Comparison of ENCODE assay signal across 10 cellular contexts in the genomic region with DNA sequence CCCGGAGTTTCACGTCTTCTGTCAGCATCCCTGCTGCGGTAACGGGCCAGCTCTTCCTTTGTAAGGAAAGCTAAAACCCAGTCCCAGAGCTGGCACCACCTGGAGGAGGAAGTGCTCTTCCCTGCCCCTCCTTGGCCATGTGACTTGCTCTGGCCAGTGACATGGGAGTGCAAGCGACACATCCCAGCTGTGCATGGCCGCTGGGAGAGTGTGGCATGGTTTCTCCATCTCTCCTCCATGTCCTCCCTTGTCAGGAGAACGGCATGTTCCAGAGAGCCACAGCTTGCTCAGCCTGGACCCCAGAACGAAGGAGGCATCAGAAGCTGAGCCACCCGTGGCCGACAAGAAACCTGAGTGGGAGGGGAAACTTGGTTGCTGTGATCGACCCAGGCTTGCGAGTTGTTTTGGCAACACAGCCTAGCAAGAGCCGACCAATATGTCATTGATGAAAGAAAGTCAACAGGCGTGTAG. TPM values are rescaled to one million over a fixed set of nuclear protein-coding genes. Genes with fewer than 3 reads are reported as not detected.
DNase-seq lines count a peak whose midpoint lies in the region; ATAC-seq and TF ChIP-seq lines count a peak whose summit lies in the region.
"Had no signal": no experiment of that assay in that cellular context is flagged by ENCODE, and none has a peak within 500 bp of the region (broad histone marks: within the 10 kb centered on the region; RNA-seq: fewer than 3 reads in every experiment).

No MANE protein-coding gene starts in this region.

- peak overlapping the region; percentile 95 for H3K4me3 Mint-ChIP-seq in activated naive CD8-positive, alpha-beta T cell treated with anti-CD3 and anti-CD28 coated beads, Interleukin-2, amount 10 ng/mL, durations not matched to agents 7 days and 5 days
- peak overlapping the region; percentile 62 for H3K4me3 Mint-ChIP-seq in neural crest cell

- TF ChIP-seq POLR2A in gastrocnemius medialis (IDR thresholded peaks at IDR 0.05) = no peak

- TF ChIP-seq CTCF in neural crest cell (conservative IDR thresholded peaks at IDR 0.05) = no peak
- no peak for TF ChIP-seq CTCF in gastrocnemius medialis (IDR thresholded peaks at IDR 0.05 in 4 of 5, conservative IDR thresholded peaks at IDR 0.05 in 1 of 5)

- DNase-seq in DMS53 (lab: John Stamatoyannopoulos, UW) (peak; percentile 78), NCI-H146 treated with DMSO at 0.1 percent for 48 hours (lab: John Stamatoyannopoulos, UW; ENCODE audit: unreplicated experiment) (peak; percentile 12), neural crest cell (ENCODE audit: low read depth, low spot score) (no peak), gastrocnemius medialis (no peak), HAP-1 (ENCODE audit: low spot score in 2 of 2) (no peak), GF-D8 (lab: John Stamatoyannopoulos, UW) (no peak)
- no peak for DNase-seq in activated naive CD8-positive, alpha-beta T cell treated with anti-CD3 and anti-CD28 coated beads, Interleukin-2, amount 10 ng/mL, durations not matched to agents 7 days and 5 days
- DNase-seq: NCI-H446 treated with DMSO at 0.1 percent for 48 hours had no signal

- H3K27ac Mint-ChIP-seq in activated naive CD8-positive, alpha-beta T cell treated with anti-CD3 and anti-CD28 coated beads, Interleukin-2, amount 10 ng/mL, durations not matched to agents 7 days and 5 days = peak overlapping the region; percentile 96
- no peak overlapping the region for H3K27ac Mint-ChIP-seq in neural crest cell (ENCODE audit: unreplicated experiment)

- H3K9me3 Mint-ChIP-seq in activated naive CD8-positive, alpha-beta T cell treated with anti-CD3 and anti-CD28 coated beads, Interleukin-2, amount 10 ng/mL, durations not matched to agents 7 days and 5 days = no peaks in the 10 kb centered on the region
- no peaks in the 10 kb centered on the region for H3K9me3 Mint-ChIP-seq in neural crest cell

- no peak for ATAC-seq in activated naive CD8-positive, alpha-beta T cell treated with anti-CD3 and anti-CD28 coated beads, Interleukin-2, amount 10 ng/mL, durations not matched to agents 7 days and 5 days (ENCODE audit: low read depth)
- ATAC-seq in gastrocnemius medialis (no peak), HG03521 (IDR thresholded peaks at IDR 0.05; ENCODE audit: unreplicated experiment) (no peak)

- H3K27me3 Mint-ChIP-seq in activated naive CD8-positive, alpha-beta T cell treated with anti-CD3 and anti-CD28 coated beads, Interleukin-2, amount 10 ng/mL, durations not matched to agents 7 days and 5 days = no peaks in the 10 kb centered on the region
- peaks cover 10% of the 10 kb centered on the region for H3K27me3 Mint-ChIP-seq in neural crest cell (ENCODE audit: low read depth)

- H3K27ac ChIP-seq in gastrocnemius medialis = no peak overlapping the region

- peaks cover 1% of the 10 kb centered on the region for H3K36me3 Mint-ChIP-seq in activated naive CD8-positive, alpha-beta T cell treated with anti-CD3 and anti-CD28 coated beads, Interleukin-2, amount 10 ng/mL, durations not matched to agents 7 days and 5 days
- no peaks in the 10 kb centered on the region for H3K36me3 Mint-ChIP-seq in neural crest cell (ENCODE audit: low read depth)

- H3K4me1 Mint-ChIP-seq in activated naive CD8-positive, alpha-beta T cell treated with anti-CD3 and anti-CD28 coated beads, Interleukin-2, amount 10 ng/mL, durations not matched to agents 7 days and 5 days = peaks cover 38% of the 10 kb centered on the region
- peaks cover 14% of the 10 kb centered on the region for H3K4me1 Mint-ChIP-seq in neural crest cell

- H3K9me3 ChIP-seq in gastrocnemius medialis (no peaks in the 10 kb centered on the region), HAP-1 (no peaks in the 10 kb centered on the region)

- H3K27me3 ChIP-seq in gastrocnemius medialis (peaks cover 6 to 23% (median 16%) of the 10 kb centered on the region in 3 donors), HAP-1 (ENCODE audit: low read depth) (peaks cover 11% of the 10 kb centered on the region; the same call in 1 of the 2 replicates)
- H3K27me3 ChIP-seq: cardiac muscle cell had no signal

- intact Hi-C loops in gastrocnemius medialis (cut with DNase I; ENCODE audit: low total_unique reads) = no loop called here

- in situ Hi-C loops in gastrocnemius medialis (cut with MboI; ENCODE audit: low sequenced_read_pairs in 4 of 4) (loop anchor here in 2 of 4 donors (25.0 kb wide), 1 partner anchor 397 kb away; a partner anchor contains a TSS), HAP-1 (cut with MboI; ENCODE audit: low sequenced_read_pairs) (loop anchor here (10.0 kb wide), 1 partner anchor 169 kb away; a partner anchor contains a TSS)

- H3K4me1 ChIP-seq in gastrocnemius medialis (peaks cover 12 to 17% of the 10 kb centered on the region in 2 donors), HAP-1 (peaks cover 2% of the 10 kb centered on the region; the same call in 1 of the 2 replicates)

- H3K36me3 ChIP-seq in gastrocnemius medialis (no peaks in the 10 kb centered on the region), HAP-1 (replicated peaks) (no peaks in the 10 kb centered on the region)
- H3K36me3 ChIP-seq: cardiac muscle cell had no signal

- POLR2A ChIA-PET in activated naive CD8-positive, alpha-beta T cell treated with anti-CD3 and anti-CD28 coated beads, Interleukin-2, amount 10 ng/mL, durations not matched to agents 7 days and 5 days (lab: Charles Lee) = interaction anchor here (1.1 to 7.8 kb wide), 9 partner anchors 9 to 171 kb away, joined by 3 to 231 read pairs (median 5); a partner anchor contains a TSS

- no peak overlapping the region for H3K4me3 ChIP-seq in gastrocnemius medialis
- H3K4me3 ChIP-seq in HAP-1 = no peak overlapping the region
- H3K4me3 ChIP-seq: cardiac muscle cell had no signal

RNA-seq across cellular contexts. Expression of a gene that starts 2.7 kb away (rescaled TPM):
- 10 to 100 TPM; 37.3 to 37.6 TPM for total RNA-seq in activated naive CD8-positive, alpha-beta T cell treated with anti-CD3 and anti-CD28 coated beads, Interleukin-2, amount 10 ng/mL, durations not matched to agents 7 days and 5 days
- total RNA-seq in neural crest cell = 51.3 and 58.9 TPM in 2 replicates
- 1 to 10 TPM in 2 of 4 donors, under 1 TPM in 2; 0.52 to 2.7 (median 1.1) TPM for total RNA-seq in gastrocnemius medialis

RNA-seq across cellular contexts. Expression of a gene that starts 27.7 kb away (rescaled TPM):
- total RNA-seq in activated naive CD8-positive, alpha-beta T cell treated with anti-CD3 and anti-CD28 coated beads, Interleukin-2, amount 10 ng/mL, durations not matched to agents 7 days and 5 days = 100 to 1,000 TPM; 131 to 134 TPM
- total RNA-seq in neural crest cell (0.61 TPM in 2 replicates), gastrocnemius medialis (10 to 100 TPM in 1 of 4 donors, 1 to 10 TPM in 3; 3.4 to 11.5 (median 5.0) TPM)

RNA-seq across cellular contexts. Expression of a gene that starts 48.9 kb away (rescaled TPM):
- total RNA-seq in activated naive CD8-positive, alpha-beta T cell treated with anti-CD3 and anti-CD28 coated beads, Interleukin-2, amount 10 ng/mL, durations not matched to agents 7 days and 5 days = 1 to 10 TPM; 3.0 to 4.1 TPM
- total RNA-seq in neural crest cell = 0.51 and 0.84 TPM in 2 replicates
- not detected for total RNA-seq in gastrocnemius medialis
- total RNA-seq: cardiac muscle cell had no signal

RNA-seq across cellular contexts. Expression of a gene that starts 53.8 kb away (rescaled TPM):
- not detected for total RNA-seq in activated naive CD8-positive, alpha-beta T cell treated with anti-CD3 and anti-CD28 coated beads, Interleukin-2, amount 10 ng/mL, durations not matched to agents 7 days and 5 days
- 90.9 and 92.2 TPM in 2 replicates for total RNA-seq in neural crest cell
- under 1 TPM in 1 of 4 donors, not detected in 3; 0.49 TPM for total RNA-seq in gastrocnemius medialis
- total RNA-seq: cardiac muscle cell had no signal

RNA-seq across cellular contexts. Expression of a gene that starts 57.5 kb away (rescaled TPM):
- 10 to 100 TPM; 86.5 to 88.9 TPM for total RNA-seq in activated naive CD8-positive, alpha-beta T cell treated with anti-CD3 and anti-CD28 coated beads, Interleukin-2, amount 10 ng/mL, durations not matched to agents 7 days and 5 days
- 62.5 and 65.5 TPM in 2 replicates for total RNA-seq in neural crest cell
- total RNA-seq in gastrocnemius medialis = 10 to 100 TPM; 27.5 to 54.2 (median 38.5) TPM

Comparison
In these comparisons a context has a peak if more than half of its experiments do, and no peak if none do; other contexts are left out.
1. DNase-seq: peak in DMS53 (single experiment) and NCI-H146 treated with DMSO at 0.1 percent for 48 hours (single experiment); none in activated naive CD8-positive, alpha-beta T cell treated with anti-CD3 and anti-CD28 coated beads, Interleukin-2, amount 10 ng/mL, durations not matched to agents 7 days and 5 days (single experiment), neural crest cell (single experiment), gastrocnemius medialis (0 of 2), HAP-1 (0 of 2) and GF-D8 (single experiment).
2. RNA of a gene that starts 2.7 kb away (total RNA-seq): 51.3 to 58.9 TPM in neural crest cell and 37.3 to 37.6 TPM in activated naive CD8-positive, alpha-beta T cell treated with anti-CD3 and anti-CD28 coated beads, Interleukin-2, amount 10 ng/mL, durations not matched to agents 7 days and 5 days; 0.52 to 2.7 TPM in gastrocnemius medialis; every median in the first group is over 10 times any median in the second.
3. RNA of a gene that starts 27.7 kb away (total RNA-seq): 131 to 134 TPM in activated naive CD8-positive, alpha-beta T cell treated with anti-CD3 and anti-CD28 coated beads, Interleukin-2, amount 10 ng/mL, durations not matched to agents 7 days and 5 days; 3.4 to 11.5 TPM in gastrocnemius medialis and 0.61 TPM in neural crest cell; every median in the first group is over 10 times any median in the second.